1 cellular context compared by ENCODE assay signal in genomic region chr22:18085188-18085587, GRCh38.
TF ChIP-seq lines count a peak whose summit lies in the region.

No MANE protein-coding gene starts in this region.

TF ChIP-seq in WTC11, 78 proteins besides CTCF, POLR2A, EP300 and RAD21 (continued from another document):
- TF ChIP-seq ATF6 (CRISPR knock-in tag; IDR thresholded peaks at IDR 0.05): no peak
- TF ChIP-seq CREM (CRISPR knock-in tag; IDR thresholded peaks at IDR 0.05): no peak
- no peak for TF ChIP-seq ARID4B (CRISPR knock-in tag; IDR thresholded peaks at IDR 0.05; ENCODE audit: borderline replicate concordance)
- no peak for TF ChIP-seq MXD4 (CRISPR knock-in tag; IDR thresholded peaks at IDR 0.05; ENCODE audit: borderline replicate concordance)
- no peak for TF ChIP-seq OVOL2 (CRISPR knock-in tag; IDR thresholded peaks at IDR 0.05; ENCODE audit: borderline replicate concordance)
- TF ChIP-seq SMAD4 (CRISPR knock-in tag; IDR thresholded peaks at IDR 0.05): no peak
